27 cellular contexts compared by ENCODE assay signal in the genomic region with DNA sequence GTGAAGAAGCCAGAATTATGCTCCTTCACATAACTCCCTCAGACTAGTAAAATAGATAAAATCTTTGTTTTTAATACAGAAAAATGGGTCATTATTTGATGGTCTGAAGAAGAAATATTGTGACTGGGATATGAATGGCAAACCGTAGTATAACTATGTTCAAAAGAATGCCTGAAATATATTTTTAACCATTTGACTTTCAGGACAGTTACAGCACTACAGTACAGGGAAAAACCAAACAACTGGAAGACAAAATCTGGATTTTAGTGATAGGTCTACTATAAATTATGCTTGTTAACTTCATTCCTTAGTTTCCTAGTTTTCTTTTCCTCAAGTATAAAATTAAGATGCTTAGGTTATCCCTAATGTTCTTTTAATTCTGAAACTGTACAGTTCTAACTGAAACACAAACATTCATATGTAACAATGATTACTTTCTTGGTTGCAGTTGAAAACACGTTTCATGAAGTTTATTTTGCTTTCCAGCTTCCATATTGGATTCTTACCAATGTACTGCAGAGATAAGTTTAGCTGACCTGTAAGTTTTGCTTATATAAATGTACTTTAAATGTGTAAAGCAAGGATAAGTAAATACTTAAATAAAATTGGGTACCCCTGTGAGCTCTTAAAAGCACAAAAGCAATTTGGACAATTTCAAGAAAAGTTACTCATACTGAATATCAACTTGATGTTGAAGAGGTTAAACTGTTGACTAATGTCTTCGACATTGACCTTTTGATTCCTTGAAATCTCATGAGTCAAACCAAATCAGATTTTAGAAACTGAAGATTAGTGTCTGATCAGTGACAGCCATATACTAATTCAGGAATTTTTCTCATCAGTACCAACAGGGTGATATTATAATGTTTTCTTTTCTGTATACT. TPM values are rescaled to one million over a fixed set of nuclear protein-coding genes. Genes with fewer than 3 reads are reported as not detected.
DNase-seq lines count a peak whose midpoint lies in the region; ATAC-seq and TF ChIP-seq lines count a peak whose summit lies in the region.
"Had no signal": no experiment of that assay in that cellular context is flagged by ENCODE, and none has a peak within 500 bp of the region (broad histone marks: within the 10 kb centered on the region; RNA-seq: fewer than 3 reads in every experiment).

No MANE protein-coding gene starts in this region.

- H3K27me3 ChIP-seq in Caco-2 (replicated peaks; ENCODE audit: control insufficient read depth, insufficient read depth, low read length) (no peaks in the 10 kb centered on the region), hepatocyte (no peaks in the 10 kb centered on the region), osteoblast (ENCODE audit: insufficient read depth, low read length) (peaks cover 20% of the 10 kb centered on the region)
- H3K27me3 ChIP-seq: BLaER1 had no signal

- H4K20me1 ChIP-seq in hepatocyte (ENCODE audit: insufficient read depth, poor library complexity, severe bottlenecking) (no peaks in the 10 kb centered on the region), osteoblast (ENCODE audit: insufficient read depth, low read length) (no peaks in the 10 kb centered on the region)
- H4K20me1 ChIP-seq: BLaER1 had no signal

- TF ChIP-seq CTCF in Caco-2 (IDR thresholded peaks at IDR 0.05; ENCODE audit: insufficient read depth in 1 of 2, low read depth in 1 of 2, low read length in 1 of 2, severe bottlenecking in 1 of 2, unreplicated experiment in 1 of 2) (no peak), hepatocyte (IDR thresholded peaks at IDR 0.05; ENCODE audit: poor library complexity) (no peak), progenitor cell of endocrine pancreas (IDR thresholded peaks at IDR 0.05; ENCODE audit: unreplicated experiment) (no peak), osteoblast (IDR thresholded peaks at IDR 0.05; ENCODE audit: extremely low read depth, low read depth, low read length) (no peak)

- H3K4me2 ChIP-seq in hepatocyte, result peak overlapping the region; percentile 69
- H3K4me2 ChIP-seq in osteoblast (ENCODE audit: insufficient read depth, low read length), result no peak overlapping the region
- H3K4me2 ChIP-seq: BLaER1 had no signal

- H3K79me2 ChIP-seq in hepatocyte (peaks cover 28% of the 10 kb centered on the region), osteoblast (ENCODE audit: insufficient read depth, low read length) (no peaks in the 10 kb centered on the region)

- peaks cover 25% of the 10 kb centered on the region for H3K4me1 ChIP-seq in Caco-2
- H3K4me1 ChIP-seq in hepatocyte (ENCODE audit: insufficient read depth), result peaks cover 11% of the 10 kb centered on the region
- no peaks in the 10 kb centered on the region for H3K4me1 ChIP-seq in osteoblast (ENCODE audit: insufficient read depth, low read length)
- H3K4me1 ChIP-seq: BE2C, BLaER1 had no signal

- 68% methylated on average over 3 of the region's 3 CpGs for WGBS in hepatocyte (ENCODE audit: low lambda C conversion rate, missing lambda C conversion rate)

- H3K27ac Mint-ChIP-seq in Caco-2 (ENCODE audit: unreplicated experiment) (no peak overlapping the region), progenitor cell of endocrine pancreas (no peak overlapping the region)
- H3K27ac Mint-ChIP-seq: CD14-positive monocyte; CD4-positive, alpha-beta memory T cell; CD4-positive, CD25-positive, alpha-beta regulatory T cell; CD8-positive, alpha-beta memory T cell had no signal

- DNase-seq in Caco-2 (no peak), hepatocyte (ENCODE audit: low spot score) (no peak), progenitor cell of endocrine pancreas (ENCODE audit: low spot score, unreplicated experiment) (no peak), osteoblast (ENCODE audit: insufficient read length, low spot score, missing footprints) (no peak), COLO668 (lab: John Stamatoyannopoulos, UW; ENCODE audit: unreplicated experiment) (no peak)
- DNase-seq: 8988T; ACHN; BE2C; C1 segment of cervical spinal cord; CD4-positive, alpha-beta memory T cell; CD4-positive, CD25-positive, alpha-beta regulatory T cell; CD8-positive, alpha-beta memory T cell; DMS 273 treated with DMSO at 0.1 percent for 48 hours; DMS153; DMS53; DMS79; DND-41; EL; GDM1 had no signal

- ATAC-seq in GM18519 (IDR thresholded peaks at IDR 0.05; ENCODE audit: low FRiP score, unreplicated experiment), result no peak
- ATAC-seq: GM12878 had no signal

- no peaks in the 10 kb centered on the region for H3K9me3 Mint-ChIP-seq in Caco-2 (ENCODE audit: unreplicated experiment)
- H3K9me3 Mint-ChIP-seq in progenitor cell of endocrine pancreas (ENCODE audit: low read depth), result peaks cover 7% of the 10 kb centered on the region
- H3K9me3 Mint-ChIP-seq: CD14-positive monocyte; CD4-positive, alpha-beta memory T cell had no signal

- peak overlapping the region; percentile 62 for H3K27ac ChIP-seq in hepatocyte
- H3K27ac ChIP-seq in osteoblast (ENCODE audit: low read depth, low read length), result no peak overlapping the region
- H3K27ac ChIP-seq: BLaER1 had no signal

- H3K4me3 ChIP-seq in Caco-2 (ENCODE audit: low read depth, low read length) (peak overlapping the region; percentile 12), hepatocyte (peak overlapping the region; percentile 28), osteoblast (ENCODE audit: insufficient read depth, low read length) (no peak overlapping the region)
- H3K4me3 ChIP-seq: BLaER1, GM12878 had no signal

- no TSS peak for BruUV-seq in Caco-2 (replicated peaks; lab: Mats Ljungman, UMichigan)

- intact Hi-C loops in Caco-2 (cut with micrococcal nuclease; ENCODE audit: unreplicated experiment), result no loop called here

- H3K36me3 ChIP-seq in Caco-2 (ENCODE audit: control insufficient read depth, insufficient read depth, low read length) (no peaks in the 10 kb centered on the region; the same call in 1 of the 2 replicates), hepatocyte (replicated peaks; ENCODE audit: insufficient read depth, low read depth) (no peaks in the 10 kb centered on the region), osteoblast (ENCODE audit: insufficient read depth, low read length) (no peaks in the 10 kb centered on the region)
- H3K36me3 ChIP-seq: BE2C, BLaER1 had no signal

- H3K27me3 Mint-ChIP-seq in Caco-2 (ENCODE audit: insufficient read depth, unreplicated experiment), result no peaks in the 10 kb centered on the region
- no peaks in the 10 kb centered on the region for H3K27me3 Mint-ChIP-seq in progenitor cell of endocrine pancreas
- H3K27me3 Mint-ChIP-seq: CD4-positive, CD25-positive, alpha-beta regulatory T cell had no signal

- H3K4me3 Mint-ChIP-seq in Caco-2 (ENCODE audit: unreplicated experiment), result no peak overlapping the region
- H3K4me3 Mint-ChIP-seq in progenitor cell of endocrine pancreas (ENCODE audit: low read depth), result peak overlapping the region; percentile 21
- H3K4me3 Mint-ChIP-seq: CD14-positive monocyte; CD4-positive, alpha-beta memory T cell; CD4-positive, CD25-positive, alpha-beta regulatory T cell; CD8-positive, alpha-beta memory T cell had no signal

- CTCF ChIA-PET in Caco-2 (lab: Charles Lee), result no interaction called here

- no peaks in the 10 kb centered on the region for H3K36me3 Mint-ChIP-seq in Caco-2 (ENCODE audit: insufficient read depth, unreplicated experiment)
- H3K36me3 Mint-ChIP-seq in progenitor cell of endocrine pancreas (ENCODE audit: insufficient read depth), result peaks cover 6% of the 10 kb centered on the region
- H3K36me3 Mint-ChIP-seq: CD14-positive monocyte; CD4-positive, alpha-beta memory T cell; CD4-positive, CD25-positive, alpha-beta regulatory T cell; CD8-positive, alpha-beta memory T cell had no signal

- POLR2A ChIA-PET in Caco-2 (lab: Charles Lee), result no interaction called here

- H2AFZ ChIP-seq in hepatocyte, result no peak overlapping the region
- H2AFZ ChIP-seq in osteoblast (ENCODE audit: low read length), result no peak overlapping the region

- no peaks in the 10 kb centered on the region for H3K9me2 ChIP-seq in hepatocyte (replicated peaks; ENCODE audit: insufficient read depth)

- H3K9me3 ChIP-seq in Caco-2 (no peaks in the 10 kb centered on the region), hepatocyte (ENCODE audit: low read depth) (no peaks in the 10 kb centered on the region), osteoblast (ENCODE audit: low read depth, low read length) (no peaks in the 10 kb centered on the region)
- H3K9me3 ChIP-seq: BE2C, BLaER1 had no signal

- H3K4me1 Mint-ChIP-seq in Caco-2 (ENCODE audit: low read depth, unreplicated experiment), result peaks cover 14% of the 10 kb centered on the region
- H3K4me1 Mint-ChIP-seq in progenitor cell of endocrine pancreas (ENCODE audit: low read depth), result peaks cover 20% of the 10 kb centered on the region
- H3K4me1 Mint-ChIP-seq: CD14-positive monocyte; CD4-positive, alpha-beta memory T cell; CD4-positive, CD25-positive, alpha-beta regulatory T cell; CD8-positive, alpha-beta memory T cell had no signal

RNA-seq across cellular contexts. Expression of gene AFP, which starts 0.9 kb away (rescaled TPM):
- total RNA-seq in Caco-2 (2022) (158 and 252 TPM in 2 replicates), hepatocyte (23,697 and 25,243 TPM in 2 replicates), progenitor cell of endocrine pancreas (166 and 254 TPM in 2 replicates), osteoblast (not detected in 2 replicates)
- polyA plus RNA-seq in hepatocyte, result 11,518 and 15,250 TPM in 2 replicates
- total RNA-seq: A673; CD4-positive, alpha-beta memory T cell; CD4-positive, CD25-positive, alpha-beta regulatory T cell; CD8-positive, alpha-beta memory T cell; G401 had no signal
- polyA plus RNA-seq: CD14-positive monocyte; CD4-positive, alpha-beta memory T cell; CD4-positive, CD25-positive, alpha-beta regulatory T cell; CD8-positive, alpha-beta memory T cell; GM12878 had no signal

RNA-seq across cellular contexts. Expression of gene ALB, which starts 32.8 kb away (rescaled TPM):
- total RNA-seq in Caco-2 (2022) (64.9 and 79.8 TPM in 2 replicates), hepatocyte (25,578 and 26,686 TPM in 2 replicates), progenitor cell of endocrine pancreas (11.6 and 13.8 TPM in 2 replicates), osteoblast (under 0.01 TPM in 1 of 2 replicates, not detected in the other)
- 7,370 and 11,384 TPM in 2 replicates for polyA plus RNA-seq in hepatocyte
- total RNA-seq: A673; CD4-positive, alpha-beta memory T cell; CD4-positive, CD25-positive, alpha-beta regulatory T cell; CD8-positive, alpha-beta memory T cell; Daoy; G401 had no signal
- polyA plus RNA-seq: AG04450; CD14-positive monocyte; CD4-positive, alpha-beta memory T cell; CD4-positive, CD25-positive, alpha-beta regulatory T cell; CD8-positive, alpha-beta memory T cell had no signal

RNA-seq across cellular contexts. Expression of gene AFM, which starts 44.6 kb away (rescaled TPM):
- 2.5 and 4.1 TPM in 2 replicates for total RNA-seq in Caco-2 (2022)
- 70.0 and 78.4 TPM in 2 replicates for total RNA-seq in hepatocyte
- 34.8 and 52.7 TPM in 2 replicates for polyA plus RNA-seq in hepatocyte
- 0.26 and 0.47 TPM in 2 replicates for total RNA-seq in progenitor cell of endocrine pancreas
- total RNA-seq in osteoblast, result not detected in 2 replicates
- total RNA-seq: A673; CD4-positive, alpha-beta memory T cell; CD4-positive, CD25-positive, alpha-beta regulatory T cell; CD8-positive, alpha-beta memory T cell; Daoy; G401; GM12878 had no signal
- polyA plus RNA-seq: AG04450; CD14-positive monocyte; CD4-positive, alpha-beta memory T cell; CD4-positive, CD25-positive, alpha-beta regulatory T cell; CD8-positive, alpha-beta memory T cell; GM12878 had no signal

Comparison
In these comparisons a context has a peak if more than half of its experiments do, and no peak if none do; other contexts are left out.
1. RNA of gene AFP, which starts 0.9 kb away (total RNA-seq): 23,697 to 25,243 TPM in hepatocyte, 166 to 254 TPM in progenitor cell of endocrine pancreas and 158 to 252 TPM in Caco-2; not detected in osteoblast; every median in the first group is over 100 times any median in the second.
2. RNA of gene ALB, which starts 32.8 kb away (total RNA-seq): 25,578 to 26,686 TPM in hepatocyte; 64.9 to 79.8 TPM in Caco-2, 11.6 to 13.8 TPM in progenitor cell of endocrine pancreas and under 0.01 TPM in osteoblast; every median in the first group is over 100 times any median in the second.
3. RNA of gene AFM, which starts 44.6 kb away (total RNA-seq): 70.0 to 78.4 TPM in hepatocyte; 2.5 to 4.1 TPM in Caco-2, 0.26 to 0.47 TPM in progenitor cell of endocrine pancreas and not detected in osteoblast; every median in the first group is over 10 times any median in the second.